ENCODE assay signal across 23 cellular contexts in the genomic region with DNA sequence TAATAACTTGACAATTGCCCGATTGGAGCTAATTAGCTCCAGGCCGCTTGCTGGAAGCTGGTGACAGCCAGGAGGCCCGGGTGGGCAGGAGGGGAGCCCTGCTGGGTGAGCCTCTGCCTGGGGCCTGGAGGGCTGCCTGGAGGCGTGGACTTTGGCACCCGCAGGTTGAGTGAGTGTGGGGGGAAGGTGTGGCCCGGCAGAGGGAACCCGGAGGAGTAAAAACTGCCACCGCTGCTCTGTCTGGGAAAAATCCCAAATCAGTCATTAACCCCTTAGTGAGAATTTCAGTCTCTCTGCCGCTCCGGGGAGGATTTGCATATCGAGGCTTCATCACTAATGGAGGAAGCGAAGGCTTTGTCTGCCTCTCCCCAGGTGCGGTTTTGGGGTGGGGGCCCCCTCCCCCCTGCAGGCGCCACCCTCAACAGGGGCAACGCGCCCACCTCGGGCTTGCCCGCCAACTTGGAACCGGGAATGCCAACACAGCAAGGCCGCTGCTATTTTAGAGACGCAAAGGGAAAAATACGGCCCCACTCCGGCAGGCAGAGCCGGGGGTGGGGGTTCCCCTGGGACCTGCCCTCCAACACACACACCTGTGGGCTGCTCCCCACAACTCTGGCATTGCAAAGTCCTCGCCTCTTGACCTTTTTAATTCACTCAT. TPM values are rescaled to one million over a fixed set of nuclear protein-coding genes. Genes with fewer than 3 reads are reported as not detected.
DNase-seq lines count a peak whose midpoint lies in the region; ATAC-seq and TF ChIP-seq lines count a peak whose summit lies in the region.
"Had no signal": no experiment of that assay in that cellular context is flagged by ENCODE, and none has a peak within 500 bp of the region (broad histone marks: within the 10 kb centered on the region; RNA-seq: fewer than 3 reads in every experiment).

No MANE protein-coding gene starts in this region.

- H3K36me3 ChIP-seq in Caco-2 (ENCODE audit: control insufficient read depth, insufficient read depth, low read length) (no peaks in the 10 kb centered on the region), SK-N-MC (ENCODE audit: insufficient read depth, low read length) (no peaks in the 10 kb centered on the region), mucosa of descending colon (ENCODE audit: low read depth) (no peaks in the 10 kb centered on the region)
- H3K36me3 ChIP-seq: left ventricle myocardium inferior, uterus had no signal

- H3K4me1 ChIP-seq in Caco-2 (peaks cover 28% of the 10 kb centered on the region), mucosa of descending colon (ENCODE audit: low read depth) (peaks cover 29% of the 10 kb centered on the region), foreskin keratinocyte (no peaks in the 10 kb centered on the region)

- H3K4me3 ChIP-seq in Caco-2 (ENCODE audit: low read depth, low read length) (no peak overlapping the region), SK-N-MC (peak overlapping the region; percentile 70), mucosa of descending colon (no peak overlapping the region)
- H3K4me3 ChIP-seq: left ventricle myocardium inferior, uterus had no signal

- no peaks in the 10 kb centered on the region for H3K36me3 Mint-ChIP-seq in Caco-2 (ENCODE audit: insufficient read depth, unreplicated experiment)
- H3K36me3 Mint-ChIP-seq: CD4-positive, alpha-beta memory T cell had no signal

- TF ChIP-seq CTCF in Caco-2 (IDR thresholded peaks at IDR 0.05; ENCODE audit: insufficient read depth in 1 of 2, low read depth in 1 of 2, low read length in 1 of 2, severe bottlenecking in 1 of 2, unreplicated experiment in 1 of 2) = no peak
- no peak for TF ChIP-seq CTCF in mucosa of descending colon (IDR thresholded peaks at IDR 0.05)
- TF ChIP-seq CTCF in foreskin keratinocyte (conservative IDR thresholded peaks at IDR 0.05) = no peak

- H3K27me3 Mint-ChIP-seq in Caco-2 (ENCODE audit: insufficient read depth, unreplicated experiment) = no peaks in the 10 kb centered on the region

- DNase-seq in Caco-2 (peak; percentile 53 to 64), GM19240 (ENCODE audit: insufficient read length, low spot score) (peak; percentile 61), SK-N-MC (ENCODE audit: low read depth, low spot score) (no peak), mucosa of descending colon (peak; percentile 59 to 75 (median 66)), SK-N-DZ (ENCODE audit: low spot score) (no peak), foreskin keratinocyte (no peak)
- DNase-seq: activated CD4-positive, alpha-beta T cell treated with anti-CD3 and anti-CD28 coated beads, Interleukin-2, amount 50 U/mL, for 4 hours; activated naive CD4-positive, alpha-beta T cell; activated T-cell treated with anti-CD3 and anti-CD28 coated beads for 4 hours; CD4-positive, alpha-beta memory T cell; DND-41; erythroblast; left ventricle myocardium inferior; NCI-H1092; NCI-H2029 treated with DMSO at 0.1 percent for 48 hours; NCI-H524; T-helper 2 cell; uterus had no signal

- H3K27ac ChIP-seq in SK-N-MC (no peak overlapping the region), foreskin keratinocyte (no peak overlapping the region)
- H3K27ac ChIP-seq: left ventricle myocardium inferior, uterus, VCaP had no signal

- POLR2A ChIA-PET in Caco-2 (lab: Charles Lee) = no interaction called here

- intact Hi-C loops in Caco-2 (cut with micrococcal nuclease; ENCODE audit: unreplicated experiment) = loop anchor here (10.0 kb wide), 1 partner anchor 1253 kb away; no protein-coding TSS in a partner anchor
- intact Hi-C loops in mucosa of descending colon (cut with DNase I, micrococcal nuclease) = no loop called here

- H3K9me3 ChIP-seq in Caco-2 (no peaks in the 10 kb centered on the region), SK-N-MC (ENCODE audit: low read depth, low read length) (no peaks in the 10 kb centered on the region), mucosa of descending colon (no peaks in the 10 kb centered on the region)
- H3K9me3 ChIP-seq: left ventricle myocardium inferior, uterus had no signal

- CTCF ChIA-PET in Caco-2 (lab: Charles Lee) = interaction anchor here (0.6 kb wide), 1 partner anchor 312 kb away, joined by 3 read pairs; no protein-coding TSS in a partner anchor

- BruUV-seq in Caco-2 (replicated peaks; lab: Mats Ljungman, UMichigan) = no TSS peak

- H3K9me3 Mint-ChIP-seq in Caco-2 (ENCODE audit: unreplicated experiment) = no peaks in the 10 kb centered on the region
- H3K9me3 Mint-ChIP-seq: CD4-positive, alpha-beta memory T cell had no signal

- no peaks in the 10 kb centered on the region for H3K4me1 Mint-ChIP-seq in Caco-2 (ENCODE audit: low read depth, unreplicated experiment)
- H3K4me1 Mint-ChIP-seq: CD4-positive, alpha-beta memory T cell had no signal

- H3K27me3 ChIP-seq in Caco-2 (replicated peaks; ENCODE audit: control insufficient read depth, insufficient read depth, low read length) = no peaks in the 10 kb centered on the region
- peaks cover 85% of the 10 kb centered on the region for H3K27me3 ChIP-seq in foreskin keratinocyte

- peak overlapping the region; percentile 3 for H3K27ac Mint-ChIP-seq in Caco-2 (ENCODE audit: unreplicated experiment)

- H3K9ac ChIP-seq in SK-N-MC (ENCODE audit: insufficient read length) = no peak overlapping the region

- H3K4me3 Mint-ChIP-seq in Caco-2 (ENCODE audit: unreplicated experiment) = no peak overlapping the region
- H3K4me3 Mint-ChIP-seq: CD4-positive, alpha-beta memory T cell had no signal

- ATAC-seq in mucosa of descending colon (peak; percentile 68), GM21526 (IDR thresholded peaks at IDR 0.05; ENCODE audit: low FRiP score, unreplicated experiment) (no peak), GM19328 (IDR thresholded peaks at IDR 0.05; ENCODE audit: unreplicated experiment) (no peak), foreskin keratinocyte (no peak)

RNA-seq across cellular contexts. Expression of a gene that starts 6.2 kb away (rescaled TPM):
- 18.6 and 20.6 TPM in 2 replicates for total RNA-seq in Caco-2 (2022)
- total RNA-seq in mucosa of descending colon = 10 to 100 TPM; 19.0 to 62.2 (median 61.7) TPM
- 12.4 and 16.7 TPM in 2 replicates for polyA plus RNA-seq in SK-N-DZ (2014; cell fraction: cytosol; rRNA removed)
- 6.8 and 9.5 TPM in 2 replicates for polyA plus RNA-seq in SK-N-DZ (2014; cell fraction: nucleus; rRNA removed)
- not detected in 2 replicates for total RNA-seq in foreskin keratinocyte
- polyA plus RNA-seq in foreskin keratinocyte = not detected in 2 replicates
- total RNA-seq: CD4-positive, alpha-beta memory T cell; left ventricle myocardium inferior; mononuclear cell had no signal
- polyA plus RNA-seq: AG04450; CD4-positive, alpha-beta memory T cell had no signal

RNA-seq across cellular contexts. Expression of a gene that starts 16.6 kb away (rescaled TPM):
- total RNA-seq in Caco-2 (2022) = 51.0 and 56.3 TPM in 2 replicates
- total RNA-seq in mucosa of descending colon = 10 to 100 TPM; 34.2 to 40.1 (median 39.8) TPM
- polyA plus RNA-seq in SK-N-DZ (2014; cell fraction: cytosol; rRNA removed) = 27.6 and 35.5 TPM in 2 replicates
- 40.1 and 42.4 TPM in 2 replicates for polyA plus RNA-seq in SK-N-DZ (2014; cell fraction: nucleus; rRNA removed)
- 48.1 and 50.9 TPM in 2 replicates for total RNA-seq in foreskin keratinocyte
- 79.6 and 91.6 TPM in 2 replicates for polyA plus RNA-seq in foreskin keratinocyte

RNA-seq across cellular contexts. Expression of a gene that starts 22.8 kb away (rescaled TPM):
- total RNA-seq in Caco-2 (2022) = 289 and 331 TPM in 2 replicates
- 100 to 1,000 TPM; 281 to 507 (median 300) TPM for total RNA-seq in mucosa of descending colon
- 479 and 663 TPM in 2 replicates for polyA plus RNA-seq in SK-N-DZ (2014; cell fraction: cytosol; rRNA removed)
- polyA plus RNA-seq in SK-N-DZ (2014; cell fraction: nucleus; rRNA removed) = 559 and 732 TPM in 2 replicates
- 95.4 and 99.9 TPM in 2 replicates for total RNA-seq in foreskin keratinocyte
- polyA plus RNA-seq in foreskin keratinocyte = 128 and 129 TPM in 2 replicates

RNA-seq across cellular contexts. Expression of a gene that starts 43.5 kb away (rescaled TPM):
- 125 and 128 TPM in 2 replicates for total RNA-seq in Caco-2 (2022)
- total RNA-seq in mucosa of descending colon = 100 to 1,000 TPM; 136 to 251 (median 213) TPM
- polyA plus RNA-seq in SK-N-DZ (2014; cell fraction: cytosol; rRNA removed) = 23.3 and 31.3 TPM in 2 replicates
- polyA plus RNA-seq in SK-N-DZ (2014; cell fraction: nucleus; rRNA removed) = 74.4 and 125 TPM in 2 replicates
- total RNA-seq in foreskin keratinocyte = 21.3 and 24.4 TPM in 2 replicates
- 16.6 and 17.7 TPM in 2 replicates for polyA plus RNA-seq in foreskin keratinocyte

RNA-seq across cellular contexts. Expression of a gene that starts 50.3 kb away (rescaled TPM):
- total RNA-seq in Caco-2 (2022) (126 and 140 TPM in 2 replicates), mucosa of descending colon (100 to 1,000 TPM; 302 to 391 (median 378) TPM), foreskin keratinocyte (133 and 135 TPM in 2 replicates)
- 69.7 and 75.2 TPM in 2 replicates for polyA plus RNA-seq in SK-N-DZ (2014; cell fraction: cytosol; rRNA removed)
- 50.9 and 102 TPM in 2 replicates for polyA plus RNA-seq in SK-N-DZ (2014; cell fraction: nucleus; rRNA removed)
- polyA plus RNA-seq in foreskin keratinocyte = 244 and 259 TPM in 2 replicates

Comparison
In these comparisons a context has a peak if more than half of its experiments do, and no peak if none do; other contexts are left out.
1. DNase-seq: peak in Caco-2 (2 of 2), GM19240 (single experiment) and mucosa of descending colon (3 of 3); none in SK-N-MC (single experiment), SK-N-DZ (single experiment) and foreskin keratinocyte (0 of 2).
2. RNA of a gene that starts 6.2 kb away (total RNA-seq): 19.0 to 62.2 TPM in mucosa of descending colon and 18.6 to 20.6 TPM in Caco-2; not detected in foreskin keratinocyte; every median in the first group is over 10 times any median in the second.